ENCODE assay signal across 32 cellular contexts in the genomic region with DNA sequence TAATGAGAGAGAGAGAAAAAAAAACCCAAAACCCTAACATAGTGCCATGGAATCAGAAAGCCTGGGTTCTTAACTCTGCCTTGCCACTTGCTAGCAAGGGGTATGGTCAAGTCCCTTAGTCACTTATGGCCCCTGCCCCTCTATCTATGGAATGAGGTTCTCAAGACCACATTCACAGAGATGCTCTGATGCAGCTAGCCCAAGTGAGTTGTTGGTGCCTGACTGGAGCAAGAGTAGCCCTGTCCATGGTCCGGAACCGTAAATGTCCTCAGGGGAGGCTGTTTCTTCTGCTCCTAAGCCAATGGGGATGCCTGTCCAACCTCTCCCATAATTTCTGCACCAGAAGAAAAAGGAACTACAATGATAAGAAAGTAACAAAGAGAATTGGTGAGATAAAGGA. TPM values are rescaled to one million over a fixed set of nuclear protein-coding genes. Genes with fewer than 3 reads are reported as not detected.
"Had no signal": no experiment of that assay in that cellular context is flagged by ENCODE, and none has a peak within 500 bp of the region (broad histone marks: within the 10 kb centered on the region; RNA-seq: fewer than 3 reads in every experiment).

No MANE protein-coding gene starts in this region.

- H3K27ac Mint-ChIP-seq: activated B cell treated with CpG ODN at 0.5 μM for 24 hours; activated CD8-positive, alpha-beta T cell treated with anti-CD3 and anti-CD28 coated beads for 36 hours; activated naive CD8-positive, alpha-beta T cell treated with anti-CD3 and anti-CD28 coated beads for 36 hours; activated T-cell treated with anti-CD3 and anti-CD28 coated beads, Interleukin-2, amount 50 U/mL, for 72 hours; activated T-helper 17 cell treated with anti-CD3 and anti-CD28 coated beads, Interleukin-2, amount 50 U/mL, for 72 hours; T-cell; T-helper 17 cell had no signal

- H3K36me3 ChIP-seq: ascending aorta, breast epithelium, SJSA1 had no signal

- H3K4me3 ChIP-seq: ascending aorta, body of pancreas, breast epithelium, SJSA1 had no signal

- H3K27ac ChIP-seq: ascending aorta, body of pancreas, breast epithelium, SJSA1, VCaP had no signal

- H3K27me3 ChIP-seq: ascending aorta, body of pancreas, SJSA1 had no signal

- H3K4me1 ChIP-seq: ascending aorta, body of pancreas, breast epithelium, SJSA1 had no signal

- H3K9me3 Mint-ChIP-seq: activated B cell treated with CpG ODN at 0.5 μM for 24 hours; activated CD8-positive, alpha-beta T cell treated with anti-CD3 and anti-CD28 coated beads for 36 hours; activated naive CD8-positive, alpha-beta T cell treated with anti-CD3 and anti-CD28 coated beads for 36 hours; activated T-cell treated with anti-CD3 and anti-CD28 coated beads, Interleukin-2, amount 50 U/mL, for 72 hours; activated T-helper 17 cell treated with anti-CD3 and anti-CD28 coated beads, Interleukin-2, amount 50 U/mL, for 72 hours; T-cell had no signal

- H3K4me1 Mint-ChIP-seq: activated naive CD8-positive, alpha-beta T cell treated with anti-CD3 and anti-CD28 coated beads for 36 hours; activated T-helper 17 cell treated with anti-CD3 and anti-CD28 coated beads, Interleukin-2, amount 50 U/mL, for 72 hours; T-cell; T-helper 17 cell had no signal

- ATAC-seq: activated CD8-positive, alpha-beta T cell treated with anti-CD3 and anti-CD28 coated beads for 36 hours; activated T-cell treated with anti-CD3 and anti-CD28 coated beads, Interleukin-2, amount 50 U/mL, for 72 hours; activated T-helper 17 cell treated with anti-CD3 and anti-CD28 coated beads, Interleukin-2, amount 50 U/mL, for 72 hours; body of pancreas; Panc1; SK-N-SH treated with all-trans-retinoic acid at 6 μM for 48 hours; T-cell; T-helper 17 cell had no signal

- DNase-seq: activated B cell treated with CpG ODN at 0.5 μM for 24 hours; activated CD4-positive, alpha-beta T cell treated with anti-CD3 and anti-CD28 coated beads for 4 hours; activated CD4-positive, CD25-positive, alpha-beta regulatory T cell treated with anti-CD3 and anti-CD28 coated beads, Interleukin-2, amount 50 U/mL, for 72 hours; activated CD8-positive, alpha-beta T cell treated with anti-CD3 and anti-CD28 coated beads for 36 hours; activated effector memory CD4-positive, alpha-beta T cell treated with anti-CD3 and anti-CD28 coated beads, Interleukin-2, amount 50 U/mL, for 16 hours; activated naive CD4-positive, alpha-beta T cell; activated naive CD4-positive, alpha-beta T cell treated with anti-CD3 and anti-CD28 coated beads, Interleukin-2, amount 50 U/mL, for 16 hours; activated naive CD8-positive, alpha-beta T cell treated with anti-CD3 and anti-CD28 coated beads for 36 hours; activated T-cell treated with anti-CD3 and anti-CD28 coated beads, Interleukin-2, amount 50 U/mL, for 1 hour; activated T-cell treated with anti-CD3 and anti-CD28 coated beads, Interleukin-2, amount 50 U/mL, for 72 hours; amygdala; body of pancreas; NCI-H1048; NCI-H1436 treated with DMSO at 0.1 percent for 48 hours; NCI-H1694 treated with DMSO at 0.1 percent for 48 hours; NCI-H2029; NCI-H345; NCI-H524 treated with DMSO at 0.1 percent for 48 hours; SHP77 treated with DMSO at 0.1 percent for 48 hours; T-cell; T-helper 17 cell; T-helper 9 cell had no signal

- H3K9me3 ChIP-seq: ascending aorta, body of pancreas, breast epithelium had no signal

- H3K36me3 Mint-ChIP-seq: activated naive CD8-positive, alpha-beta T cell treated with anti-CD3 and anti-CD28 coated beads for 36 hours; T-cell had no signal

- H3K4me3 Mint-ChIP-seq: activated B cell treated with CpG ODN at 0.5 μM for 24 hours; activated CD8-positive, alpha-beta T cell treated with anti-CD3 and anti-CD28 coated beads for 36 hours; activated naive CD8-positive, alpha-beta T cell treated with anti-CD3 and anti-CD28 coated beads for 36 hours; activated T-cell treated with anti-CD3 and anti-CD28 coated beads, Interleukin-2, amount 50 U/mL, for 72 hours; activated T-helper 17 cell treated with anti-CD3 and anti-CD28 coated beads, Interleukin-2, amount 50 U/mL, for 72 hours; T-cell; T-helper 17 cell had no signal

RNA-seq across cellular contexts. Expression of a gene that starts 56.8 kb away (rescaled TPM):
- total RNA-seq: activated B cell treated with CpG ODN at 0.5 μM for 24 hours; activated CD8-positive, alpha-beta memory T cell treated with anti-CD3 and anti-CD28 coated beads for 36 hours; activated CD8-positive, alpha-beta T cell treated with anti-CD3 and anti-CD28 coated beads for 36 hours; activated naive CD8-positive, alpha-beta T cell treated with anti-CD3 and anti-CD28 coated beads for 36 hours; activated T-cell treated with anti-CD3 and anti-CD28 coated beads, Interleukin-2, amount 50 U/mL, for 72 hours; activated T-helper 17 cell treated with anti-CD3 and anti-CD28 coated beads, Interleukin-2, amount 50 U/mL, for 72 hours; MCF 10A; NCI-H460; T-helper 17 cell had no signal
